ENCODE assay signal across 1 cellular context in the genomic region with DNA sequence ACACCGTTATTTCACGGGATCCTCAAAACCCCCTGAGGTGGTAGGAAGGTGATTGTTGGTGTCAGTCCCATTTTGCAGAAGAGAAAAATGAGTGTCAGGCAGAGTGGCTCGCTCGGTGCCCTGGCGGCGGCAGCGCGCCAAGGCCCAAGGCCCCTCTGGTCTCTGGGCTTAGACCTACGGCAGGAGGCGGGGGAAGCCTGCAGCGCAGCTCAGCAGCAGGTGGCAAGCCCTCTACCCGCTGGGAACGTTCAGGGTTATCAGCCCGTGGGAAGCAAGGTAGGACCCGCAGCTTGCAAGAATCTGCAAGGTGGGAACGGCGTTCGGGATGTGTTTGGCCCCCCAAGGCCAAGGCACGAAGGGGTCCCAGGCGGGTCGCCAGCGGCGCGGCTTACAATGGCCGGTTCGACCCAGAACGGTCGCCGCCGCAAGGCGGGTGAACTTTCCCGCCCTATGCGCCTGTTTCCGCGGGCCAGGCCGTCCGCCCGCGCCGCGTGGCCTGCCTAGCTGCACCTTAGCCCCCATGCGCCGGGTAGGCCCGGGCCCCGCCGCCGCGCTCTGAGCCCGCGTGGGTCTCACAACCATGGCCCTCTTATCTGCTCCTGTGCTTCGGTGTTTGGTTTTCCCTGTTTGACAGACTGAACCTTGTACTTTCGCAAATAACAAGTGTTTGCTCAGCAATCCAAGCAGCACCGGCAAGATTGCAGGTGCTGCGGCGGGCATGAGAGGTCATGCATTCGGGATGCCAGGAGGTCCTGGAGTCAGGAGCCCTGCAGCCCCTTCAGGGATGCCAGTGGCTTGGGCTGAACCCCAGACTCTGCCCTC.
TF ChIP-seq lines count a peak whose summit lies in the region.

No MANE protein-coding gene starts in this region.

TF ChIP-seq in HepG2, 621 proteins besides CTCF, POLR2A, EP300 and RAD21 (continued from another document and continues in another):
- TF ChIP-seq, protein P1, sequence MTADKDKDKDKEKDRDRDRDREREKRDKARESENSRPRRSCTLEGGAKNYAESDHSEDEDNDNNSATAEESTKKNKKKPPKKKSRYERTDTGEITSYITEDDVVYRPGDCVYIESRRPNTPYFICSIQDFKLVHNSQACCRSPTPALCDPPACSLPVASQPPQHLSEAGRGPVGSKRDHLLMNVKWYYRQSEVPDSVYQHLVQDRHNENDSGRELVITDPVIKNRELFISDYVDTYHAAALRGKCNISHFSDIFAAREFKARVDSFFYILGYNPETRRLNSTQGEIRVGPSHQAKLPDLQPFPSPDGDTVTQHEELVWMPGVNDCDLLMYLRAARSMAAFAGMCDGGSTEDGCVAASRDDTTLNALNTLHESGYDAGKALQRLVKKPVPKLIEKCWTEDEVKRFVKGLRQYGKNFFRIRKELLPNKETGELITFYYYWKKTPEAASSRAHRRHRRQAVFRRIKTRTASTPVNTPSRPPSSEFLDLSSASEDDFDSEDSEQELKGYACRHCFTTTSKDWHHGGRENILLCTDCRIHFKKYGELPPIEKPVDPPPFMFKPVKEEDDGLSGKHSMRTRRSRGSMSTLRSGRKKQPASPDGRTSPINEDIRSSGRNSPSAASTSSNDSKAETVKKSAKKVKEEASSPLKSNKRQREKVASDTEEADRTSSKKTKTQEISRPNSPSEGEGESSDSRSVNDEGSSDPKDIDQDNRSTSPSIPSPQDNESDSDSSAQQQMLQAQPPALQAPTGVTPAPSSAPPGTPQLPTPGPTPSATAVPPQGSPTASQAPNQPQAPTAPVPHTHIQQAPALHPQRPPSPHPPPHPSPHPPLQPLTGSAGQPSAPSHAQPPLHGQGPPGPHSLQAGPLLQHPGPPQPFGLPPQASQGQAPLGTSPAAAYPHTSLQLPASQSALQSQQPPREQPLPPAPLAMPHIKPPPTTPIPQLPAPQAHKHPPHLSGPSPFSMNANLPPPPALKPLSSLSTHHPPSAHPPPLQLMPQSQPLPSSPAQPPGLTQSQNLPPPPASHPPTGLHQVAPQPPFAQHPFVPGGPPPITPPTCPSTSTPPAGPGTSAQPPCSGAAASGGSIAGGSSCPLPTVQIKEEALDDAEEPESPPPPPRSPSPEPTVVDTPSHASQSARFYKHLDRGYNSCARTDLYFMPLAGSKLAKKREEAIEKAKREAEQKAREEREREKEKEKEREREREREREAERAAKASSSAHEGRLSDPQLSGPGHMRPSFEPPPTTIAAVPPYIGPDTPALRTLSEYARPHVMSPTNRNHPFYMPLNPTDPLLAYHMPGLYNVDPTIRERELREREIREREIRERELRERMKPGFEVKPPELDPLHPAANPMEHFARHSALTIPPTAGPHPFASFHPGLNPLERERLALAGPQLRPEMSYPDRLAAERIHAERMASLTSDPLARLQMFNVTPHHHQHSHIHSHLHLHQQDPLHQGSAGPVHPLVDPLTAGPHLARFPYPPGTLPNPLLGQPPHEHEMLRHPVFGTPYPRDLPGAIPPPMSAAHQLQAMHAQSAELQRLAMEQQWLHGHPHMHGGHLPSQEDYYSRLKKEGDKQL (CRISPR knock-in tag; IDR thresholded peaks at IDR 0.05; ENCODE audit: low read depth), result peak; percentile 89
- TF ChIP-seq NR3C1 (CRISPR knock-in tag; IDR thresholded peaks at IDR 0.05), result no peak
- TF ChIP-seq SIN3B (IDR thresholded peaks at IDR 0.05; ENCODE audit: low read length), result no peak
- no peak; the same call in 1 of the 2 replicates for TF ChIP-seq ZNF451 (CRISPR knock-in tag; IDR thresholded peaks at IDR 0.05)
- TF ChIP-seq, protein P2, sequence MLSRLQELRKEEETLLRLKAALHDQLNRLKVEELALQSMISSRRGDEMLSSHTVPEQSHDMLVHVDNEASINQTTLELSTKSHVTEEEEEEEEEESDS (CRISPR knock-in tag; IDR thresholded peaks at IDR 0.05; ENCODE audit: borderline replicate concordance), result peak; percentile 77; the same call in 1 of the 2 replicates
- TF ChIP-seq KAT7 (CRISPR knock-in tag; IDR thresholded peaks at IDR 0.05; ENCODE audit: borderline replicate concordance), result peak; percentile 80; the same call in 1 of the 2 replicates
- TF ChIP-seq RBM22 (optimal IDR thresholded peaks at IDR 0.05; ENCODE audit: low read length), result no peak
- no peak for TF ChIP-seq ZNF83 (CRISPR knock-in tag; IDR thresholded peaks at IDR 0.05; ENCODE audit: borderline replicate concordance)
- TF ChIP-seq ZNF235 (CRISPR knock-in tag; IDR thresholded peaks at IDR 0.05; ENCODE audit: borderline replicate concordance), result no peak; the same call in 1 of the 2 replicates
- 0 out of 2 replicates have a peak, but pooled peaks have one; percentile 39 for TF ChIP-seq BRCA1 (CRISPR knock-in tag; IDR thresholded peaks at IDR 0.05)
- TF ChIP-seq KDM1A (CRISPR knock-in tag; IDR thresholded peaks at IDR 0.05), result peak; percentile 82; the same call in 1 of the 2 replicates
- TF ChIP-seq ZSCAN31 (CRISPR knock-in tag; IDR thresholded peaks at IDR 0.05; ENCODE audit: low read depth), result peak; percentile 95
- TF ChIP-seq ZNF124 (CRISPR knock-in tag; IDR thresholded peaks at IDR 0.05), result no peak
- peak; percentile 88; the same call in 1 of the 2 replicates for TF ChIP-seq ZMYM3 (CRISPR knock-in tag; IDR thresholded peaks at IDR 0.05)
- TF ChIP-seq, protein P3, sequence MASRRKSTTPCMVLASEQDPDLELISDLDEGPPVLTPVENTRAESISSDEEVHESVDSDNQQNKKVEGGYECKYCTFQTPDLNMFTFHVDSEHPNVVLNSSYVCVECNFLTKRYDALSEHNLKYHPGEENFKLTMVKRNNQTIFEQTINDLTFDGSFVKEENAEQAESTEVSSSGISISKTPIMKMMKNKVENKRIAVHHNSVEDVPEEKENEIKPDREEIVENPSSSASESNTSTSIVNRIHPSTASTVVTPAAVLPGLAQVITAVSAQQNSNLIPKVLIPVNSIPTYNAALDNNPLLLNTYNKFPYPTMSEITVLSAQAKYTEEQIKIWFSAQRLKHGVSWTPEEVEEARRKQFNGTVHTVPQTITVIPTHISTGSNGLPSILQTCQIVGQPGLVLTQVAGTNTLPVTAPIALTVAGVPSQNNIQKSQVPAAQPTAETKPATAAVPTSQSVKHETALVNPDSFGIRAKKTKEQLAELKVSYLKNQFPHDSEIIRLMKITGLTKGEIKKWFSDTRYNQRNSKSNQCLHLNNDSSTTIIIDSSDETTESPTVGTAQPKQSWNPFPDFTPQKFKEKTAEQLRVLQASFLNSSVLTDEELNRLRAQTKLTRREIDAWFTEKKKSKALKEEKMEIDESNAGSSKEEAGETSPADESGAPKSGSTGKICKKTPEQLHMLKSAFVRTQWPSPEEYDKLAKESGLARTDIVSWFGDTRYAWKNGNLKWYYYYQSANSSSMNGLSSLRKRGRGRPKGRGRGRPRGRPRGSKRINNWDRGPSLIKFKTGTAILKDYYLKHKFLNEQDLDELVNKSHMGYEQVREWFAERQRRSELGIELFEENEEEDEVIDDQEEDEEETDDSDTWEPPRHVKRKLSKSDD (CRISPR knock-in tag; IDR thresholded peaks at IDR 0.05; ENCODE audit: low read depth), result peak; percentile 97
- peak; percentile 98; the same call in 1 of the 2 replicates for TF ChIP-seq NFKB2 (CRISPR knock-in tag; IDR thresholded peaks at IDR 0.05; ENCODE audit: borderline replicate concordance)
- peak; percentile 85; the same call in 1 of the 2 replicates for TF ChIP-seq ZNF414 (CRISPR knock-in tag; IDR thresholded peaks at IDR 0.05)
- TF ChIP-seq MEIS2 (CRISPR knock-in tag; IDR thresholded peaks at IDR 0.05), result peak; percentile 97
- TF ChIP-seq ZSCAN9 (CRISPR knock-in tag; IDR thresholded peaks at IDR 0.05; ENCODE audit: borderline replicate concordance), result peak; percentile 91; the same call in 1 of the 2 replicates
- TF ChIP-seq TIGD3 (CRISPR knock-in tag; IDR thresholded peaks at IDR 0.05; ENCODE audit: borderline replicate concordance), result no peak
- TF ChIP-seq, protein P4, sequence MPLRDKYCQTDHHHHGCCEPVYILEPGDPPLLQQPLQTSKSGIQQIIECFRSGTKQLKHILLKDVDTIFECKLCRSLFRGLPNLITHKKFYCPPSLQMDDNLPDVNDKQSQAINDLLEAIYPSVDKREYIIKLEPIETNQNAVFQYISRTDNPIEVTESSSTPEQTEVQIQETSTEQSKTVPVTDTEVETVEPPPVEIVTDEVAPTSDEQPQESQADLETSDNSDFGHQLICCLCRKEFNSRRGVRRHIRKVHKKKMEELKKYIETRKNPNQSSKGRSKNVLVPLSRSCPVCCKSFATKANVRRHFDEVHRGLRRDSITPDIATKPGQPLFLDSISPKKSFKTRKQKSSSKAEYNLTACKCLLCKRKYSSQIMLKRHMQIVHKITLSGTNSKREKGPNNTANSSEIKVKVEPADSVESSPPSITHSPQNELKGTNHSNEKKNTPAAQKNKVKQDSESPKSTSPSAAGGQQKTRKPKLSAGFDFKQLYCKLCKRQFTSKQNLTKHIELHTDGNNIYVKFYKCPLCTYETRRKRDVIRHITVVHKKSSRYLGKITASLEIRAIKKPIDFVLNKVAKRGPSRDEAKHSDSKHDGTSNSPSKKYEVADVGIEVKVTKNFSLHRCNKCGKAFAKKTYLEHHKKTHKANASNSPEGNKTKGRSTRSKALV (CRISPR knock-in tag; IDR thresholded peaks at IDR 0.05), result peak; percentile 85; the same call in 1 of the 2 replicates
- TF ChIP-seq MXD3 (CRISPR knock-in tag; IDR thresholded peaks at IDR 0.05), result peak; percentile 94
- peak; percentile 100 for TF ChIP-seq KDM5B (CRISPR knock-in tag; IDR thresholded peaks at IDR 0.05; ENCODE audit: borderline replicate concordance)
- TF ChIP-seq PRDM4 (CRISPR knock-in tag; IDR thresholded peaks at IDR 0.05; ENCODE audit: borderline replicate concordance), result no peak
- no peak; the same call in 1 of the 2 replicates for TF ChIP-seq ZNF367 (CRISPR knock-in tag; IDR thresholded peaks at IDR 0.05; ENCODE audit: borderline replicate concordance)
- TF ChIP-seq YY1 (IDR thresholded peaks at IDR 0.05; ENCODE audit: insufficient read depth, insufficient replicate concordance, low read depth, low read length), result peak; percentile 71
- peak; percentile 72; the same call in 1 of the 2 replicates for TF ChIP-seq PAWR (CRISPR knock-in tag; IDR thresholded peaks at IDR 0.05; ENCODE audit: borderline replicate concordance)
- TF ChIP-seq ZNF101 (CRISPR knock-in tag; IDR thresholded peaks at IDR 0.05; ENCODE audit: borderline replicate concordance, low read depth), result no peak
- TF ChIP-seq KLF15 (CRISPR knock-in tag; IDR thresholded peaks at IDR 0.05; ENCODE audit: borderline replicate concordance), result peak; percentile 64; the same call in 1 of the 2 replicates
- peak; percentile 88 for TF ChIP-seq HOMEZ (CRISPR knock-in tag; IDR thresholded peaks at IDR 0.05; ENCODE audit: low read depth)
- TF ChIP-seq SMYD3 (CRISPR knock-in tag; IDR thresholded peaks at IDR 0.05), result peak; percentile 97; the same call in 1 of the 2 replicates
